9 cellular contexts compared by ENCODE assay signal in the genomic region with DNA sequence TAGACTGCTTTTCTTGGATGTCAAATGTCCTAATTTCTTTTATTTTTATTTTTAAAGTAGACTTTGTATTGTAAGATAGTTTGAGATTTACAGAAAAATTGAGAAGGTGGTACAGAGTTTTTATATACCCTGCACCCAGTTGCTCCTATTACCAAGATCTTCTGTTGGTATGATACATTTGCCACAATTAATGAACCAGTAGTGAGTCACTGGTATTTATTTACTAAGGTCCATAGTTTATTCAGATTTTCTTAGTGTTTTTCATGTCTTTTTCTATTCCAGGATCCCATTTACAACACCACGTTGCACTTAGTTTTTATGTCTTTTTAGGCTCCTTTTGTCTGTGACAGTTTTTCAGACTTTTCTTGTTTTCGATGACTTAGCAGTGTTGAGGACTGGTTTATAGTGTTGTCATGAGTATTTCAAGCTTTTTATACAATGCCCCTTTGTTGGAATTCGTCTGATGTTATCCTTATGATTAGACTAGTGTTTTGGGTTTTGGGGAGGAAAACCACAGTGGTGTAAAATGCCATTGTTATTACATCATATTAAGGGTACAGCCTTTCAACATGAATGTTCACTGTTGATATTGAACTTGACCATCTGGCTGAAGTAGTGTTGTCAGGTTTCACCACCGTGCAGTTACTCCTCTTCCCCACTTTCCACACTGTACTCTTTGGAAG. TPM values are rescaled to one million over a fixed set of nuclear protein-coding genes. Genes with fewer than 3 reads are reported as not detected.
A peak's percentile ranks its signal among the peaks of the same experiment; 100 is the strongest.
DNase-seq lines count a peak whose midpoint lies in the region; ATAC-seq and TF ChIP-seq lines count a peak whose summit lies in the region.
"Had no signal": no experiment of that assay in that cellular context is flagged by ENCODE, and none has a peak within 500 bp of the region (broad histone marks: within the 10 kb centered on the region; RNA-seq: fewer than 3 reads in every experiment).

No MANE protein-coding gene starts in this region.

- no peaks in the 10 kb centered on the region for H3K9me3 ChIP-seq in heart right ventricle

- no peak for TF ChIP-seq CTCF in natural killer cell (IDR thresholded peaks at IDR 0.05)
- no peak for TF ChIP-seq CTCF in WI38 (IDR thresholded peaks at IDR 0.05; ENCODE audit: low read depth, low read length)
- TF ChIP-seq CTCF in heart right ventricle (IDR thresholded peaks at IDR 0.05), result no peak
- no peak for TF ChIP-seq CTCF in coronary artery (IDR thresholded peaks at IDR 0.05)

- H3K27me3 Mint-ChIP-seq in natural killer cell (ENCODE audit: low read depth in 2 of 2), result no peaks in the 10 kb centered on the region
- H3K27me3 Mint-ChIP-seq in natural killer cell treated with Interleukin-12 subunit alpha and Interleukin-12 subunit beta and Interleukin-15 and Interleukin-18, amount 100 ng/mL, for 72 hours, result no peaks in the 10 kb centered on the region

- no peak overlapping the region for H3K4me3 Mint-ChIP-seq in natural killer cell
- no peak overlapping the region for H3K4me3 Mint-ChIP-seq in natural killer cell treated with Interleukin-12 subunit alpha and Interleukin-12 subunit beta and Interleukin-15 and Interleukin-18, amount 100 ng/mL, for 72 hours

- intact Hi-C loops in natural killer cell (cut with micrococcal nuclease), result no loop called here
- intact Hi-C loops in heart right ventricle (cut with DNase I), result no loop called here

- DNase-seq in natural killer cell (no peak), heart right ventricle (no peak), coronary artery (ENCODE audit: low spot score) (no peak)
- DNase-seq in natural killer cell treated with Interleukin-12 subunit alpha and Interleukin-12 subunit beta and Interleukin-15 and Interleukin-18, amount 100 ng/mL, for 72 hours (ENCODE audit: low spot score), result no peak
- DNase-seq: NCI-H2081 had no signal

- peaks cover 0 to 5% (median 0%) of the 10 kb centered on the region in 9 donors for H3K4me1 ChIP-seq in heart right ventricle

- H3K36me3 ChIP-seq in heart right ventricle, result peaks cover 0 to 97% (median 53%) of the 10 kb centered on the region in 9 donors

- H3K4me3 ChIP-seq in WI38 (ENCODE audit: low read depth, low read length) (0 out of 2 replicates have a peak overlapping the region, but pooled peaks have one; percentile 17), heart right ventricle (no peak overlapping the region), coronary artery (no peak overlapping the region)

- H3K27ac Mint-ChIP-seq in natural killer cell, result peak overlapping the region; percentile 7 to 41
- peak overlapping the region in 1 of 2 donors; percentile 36 for H3K27ac Mint-ChIP-seq in natural killer cell treated with Interleukin-12 subunit alpha and Interleukin-12 subunit beta and Interleukin-15 and Interleukin-18, amount 100 ng/mL, for 72 hours

- peaks cover 9 to 20% of the 10 kb centered on the region in 2 donors for H3K4me1 Mint-ChIP-seq in natural killer cell
- H3K4me1 Mint-ChIP-seq in natural killer cell treated with Interleukin-12 subunit alpha and Interleukin-12 subunit beta and Interleukin-15 and Interleukin-18, amount 100 ng/mL, for 72 hours (ENCODE audit: low read depth in 2 of 2), result peaks cover 16 to 24% of the 10 kb centered on the region in 2 donors

- H3K36me3 Mint-ChIP-seq in natural killer cell, result peaks cover 29% of the 10 kb centered on the region
- H3K36me3 Mint-ChIP-seq in natural killer cell treated with Interleukin-12 subunit alpha and Interleukin-12 subunit beta and Interleukin-15 and Interleukin-18, amount 100 ng/mL, for 72 hours, result peaks cover 34% of the 10 kb centered on the region

- no peak overlapping the region for H3K27ac ChIP-seq in heart right ventricle
- H3K27ac ChIP-seq in coronary artery, result no peak overlapping the region

- whole genome bisulfite sequencing in heart right ventricle, 2 donors, result 59 to 60% methylated on average over 4 of the region's 4 CpGs

- no peaks in the 10 kb centered on the region for H3K27me3 ChIP-seq in heart right ventricle

- ATAC-seq in natural killer cell (no peak), heart right ventricle (peak in 5 of 8 donors; percentile 14 to 64 (median 30)), GM19463 (IDR thresholded peaks at IDR 0.05; ENCODE audit: unreplicated experiment) (no peak), esophagus mucosa (no peak), GM21529 (IDR thresholded peaks at IDR 0.05; ENCODE audit: unreplicated experiment) (no peak)
- ATAC-seq in natural killer cell treated with Interleukin-12 subunit alpha and Interleukin-12 subunit beta and Interleukin-15 and Interleukin-18, amount 100 ng/mL, for 72 hours, result no peak

- no peaks in the 10 kb centered on the region for H3K9me3 Mint-ChIP-seq in natural killer cell
- H3K9me3 Mint-ChIP-seq in natural killer cell treated with Interleukin-12 subunit alpha and Interleukin-12 subunit beta and Interleukin-15 and Interleukin-18, amount 100 ng/mL, for 72 hours, result no peaks in the 10 kb centered on the region

RNA-seq across cellular contexts. Expression of gene COG3, which starts 35.9 kb away (rescaled TPM):
- total RNA-seq in natural killer cell (10 to 100 TPM; 48.8 to 58.1 (median 55.6) TPM), heart right ventricle (10 to 100 TPM; 12.3 to 18.0 (median 15.8) TPM), esophagus mucosa (16.3 TPM)
- 10 to 100 TPM; 41.0 to 50.9 TPM for total RNA-seq in natural killer cell treated with Interleukin-12 subunit alpha and Interleukin-12 subunit beta and Interleukin-15 and Interleukin-18, amount 100 ng/mL, for 72 hours
- 10 to 100 TPM in 1 of 2 donors, 1 to 10 TPM in 1; 9.9 to 14.6 TPM for polyA plus RNA-seq in heart right ventricle

Comparison
In these comparisons a context has a peak if more than half of its experiments do, and no peak if none do; other contexts are left out.
1. ATAC-seq: peak in heart right ventricle (5 of 8); none in natural killer cell (0 of 3), natural killer cell treated with Interleukin-12 subunit alpha and Interleukin-12 subunit beta and Interleukin-15 and Interleukin-18, amount 100 ng/mL, for 72 hours (0 of 2), GM19463 (single experiment), esophagus mucosa (single experiment) and GM21529 (single experiment).